In the genomic region with DNA sequence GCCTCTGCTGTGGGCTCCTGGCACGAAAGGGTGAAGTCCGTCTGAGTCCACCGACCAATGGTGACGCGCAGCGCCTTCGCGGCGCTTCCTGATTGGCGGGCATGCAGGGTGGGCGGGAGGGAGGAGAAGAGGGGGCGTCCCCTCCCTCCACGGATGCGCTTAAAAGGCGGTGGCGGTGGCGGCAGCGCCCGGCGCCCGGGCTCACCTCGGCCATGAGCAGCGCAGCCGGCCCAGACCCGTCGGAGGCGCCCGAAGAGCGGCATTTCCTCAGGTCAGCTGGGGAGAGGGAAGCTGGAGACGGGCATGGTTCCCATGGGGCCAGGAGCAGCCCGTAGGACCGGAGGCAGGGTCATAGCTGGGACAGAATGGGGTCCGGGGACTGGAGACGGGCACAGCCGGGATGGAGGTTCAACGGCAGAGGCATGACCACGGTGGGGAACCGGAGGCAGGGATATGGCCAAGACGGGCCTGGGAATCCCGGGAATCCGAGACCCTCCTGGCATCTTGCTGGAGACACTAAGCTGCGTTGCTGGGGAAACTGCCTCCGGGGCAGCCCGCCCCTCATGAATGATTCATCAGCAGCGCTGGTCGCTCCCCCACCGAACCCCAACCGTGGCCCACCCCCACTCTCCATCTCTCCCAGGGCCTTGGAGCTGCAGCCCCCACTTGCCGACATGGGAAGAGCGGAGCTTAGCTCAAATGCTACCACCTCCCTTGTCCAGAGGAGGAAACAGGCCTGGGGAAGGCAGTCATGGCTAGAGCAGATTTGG, we compare ENCODE assay signal across 11 cellular contexts. TPM values are rescaled to one million over a fixed set of nuclear protein-coding genes. Genes with fewer than 3 reads are reported as not detected.
DNase-seq lines count a peak whose midpoint lies in the region; ATAC-seq and TF ChIP-seq lines count a peak whose summit lies in the region.
"Had no signal": no experiment of that assay in that cellular context is flagged by ENCODE, and none has a peak within 500 bp of the region (broad histone marks: within the 10 kb centered on the region; RNA-seq: fewer than 3 reads in every experiment).

A gene with protein sequence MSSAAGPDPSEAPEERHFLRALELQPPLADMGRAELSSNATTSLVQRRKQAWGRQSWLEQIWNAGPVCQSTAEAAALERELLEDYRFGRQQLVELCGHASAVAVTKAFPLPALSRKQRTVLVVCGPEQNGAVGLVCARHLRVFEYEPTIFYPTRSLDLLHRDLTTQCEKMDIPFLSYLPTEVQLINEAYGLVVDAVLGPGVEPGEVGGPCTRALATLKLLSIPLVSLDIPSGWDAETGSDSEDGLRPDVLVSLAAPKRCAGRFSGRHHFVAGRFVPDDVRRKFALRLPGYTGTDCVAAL (plus strand): TSS at position 191 of the 770 bp plus-strand sequence. CDS start 22 bp downstream, at position 213.

- TF ChIP-seq CTCF in BE2C (IDR thresholded peaks at IDR 0.05; ENCODE audit: low read depth, low read length) (no peak), tibial artery (IDR thresholded peaks at IDR 0.05) (no peak)

- H3K27me3 ChIP-seq in BE2C = no peaks in the 10 kb centered on the region; the same call in 1 of the 2 replicates
- no peaks in the 10 kb centered on the region for H3K27me3 ChIP-seq in tibial artery
- H3K27me3 ChIP-seq: stomach had no signal

- no peaks in the 10 kb centered on the region for H3K27me3 Mint-ChIP-seq in memory B cell

- no peaks in the 10 kb centered on the region for H3K36me3 Mint-ChIP-seq in memory B cell

- H3K4me1 Mint-ChIP-seq in memory B cell = peaks cover 9% of the 10 kb centered on the region

- intact Hi-C loops in tibial artery (cut with DNase I; ENCODE audit: low total_unique reads) = no loop called here

- H3K27ac ChIP-seq in tibial artery = no peak within 1 kb of the TSS
- H3K27ac ChIP-seq: stomach had no signal

- H3K36me3 ChIP-seq in BE2C = peaks cover 14% of the 10 kb centered on the region
- peaks cover 18 to 64% (median 21%) of the 10 kb centered on the region in 3 donors for H3K36me3 ChIP-seq in tibial artery

- no peaks in the 10 kb centered on the region for H3K9me3 Mint-ChIP-seq in memory B cell

- H3K4me3 Mint-ChIP-seq in memory B cell = no peak within 1 kb of the TSS

- no peak for ATAC-seq in memory B cell (ENCODE audit: low read depth)
- ATAC-seq in GM18861 (IDR thresholded peaks at IDR 0.05; ENCODE audit: unreplicated experiment) = no peak
- no peak for ATAC-seq in HG03439 (IDR thresholded peaks at IDR 0.05; ENCODE audit: unreplicated experiment)

- H3K4me3 ChIP-seq in BE2C (ENCODE audit: low read depth, low read length) (peak within 1 kb of the TSS; percentile 58), tibial artery (no peak within 1 kb of the TSS)
- H3K4me3 ChIP-seq: smooth muscle cell had no signal

- H3K4me1 ChIP-seq in BE2C (peaks cover 7% of the 10 kb centered on the region), tibial artery (peaks cover 0 to 17% (median 11%) of the 10 kb centered on the region in 4 donors)

- peak within 1 kb of the TSS; percentile 53 for H3K27ac Mint-ChIP-seq in memory B cell

- H3K9me3 ChIP-seq in BE2C (no peaks in the 10 kb centered on the region), tibial artery (no peaks in the 10 kb centered on the region)
- H3K9me3 ChIP-seq: stomach had no signal

- peak; percentile 86 for DNase-seq in BE2C
- DNase-seq in NCI-H2227 (lab: John Stamatoyannopoulos, UW; ENCODE audit: unreplicated experiment) = peak; percentile 68
- DNase-seq in dermis microvascular lymphatic vessel endothelial cell (ENCODE audit: low read depth in 2 of 2) = peak; percentile 12 to 70
- DNase-seq in memory B cell (ENCODE audit: low spot score in 2 of 2) = no peak
- DNase-seq in tibial artery = no peak
- no peak for DNase-seq in T-helper 9 cell
- DNase-seq: NCI-H774, stomach had no signal

RNA-seq across cellular contexts. Expression of the gene that starts here (rescaled TPM):
- 2.4 TPM for polyA plus RNA-seq in BE2C (2012; ENCODE audit: insufficient read depth, insufficient read length, low read depth)
- 0.25 and 0.26 TPM in 2 replicates for total RNA-seq in dermis microvascular lymphatic vessel endothelial cell

Comparison
In these comparisons a context has a peak if more than half of its experiments do, and no peak if none do; other contexts are left out.
1. Peak in DNase-seq in dermis microvascular lymphatic vessel endothelial cell; RNA of the gene not detected or under 1 TPM.
2. DNase-seq: peak in BE2C (single experiment) and NCI-H2227 (single experiment); none in memory B cell (0 of 2), tibial artery (0 of 2) and T-helper 9 cell (single experiment).